In genomic region chr17:43755389-43755875, GRCh38 we compare ENCODE assay signal across 9 cellular contexts. TPM values are rescaled to one million over a fixed set of nuclear protein-coding genes. Genes with fewer than 3 reads are reported as not detected.
DNase-seq lines count a peak whose midpoint lies in the region; ATAC-seq and TF ChIP-seq lines count a peak whose summit lies in the region.
"Had no signal": no experiment of that assay in that cellular context is flagged by ENCODE, and none has a peak within 500 bp of the region (broad histone marks: within the 10 kb centered on the region; RNA-seq: fewer than 3 reads in every experiment).

No MANE protein-coding gene starts in this region.

- no peak for TF ChIP-seq POLR2A in breast epithelium (IDR thresholded peaks at IDR 0.05)

- POLR2A ChIA-PET in MCF 10A (lab: Yijun Ruan, JAX), result no interaction called here

- H3K36me3 ChIP-seq in breast epithelium, result no peaks in the 10 kb centered on the region

- DNase-seq in breast epithelium (ENCODE audit: low spot score in 2 of 2) (no peak), MCF 10A (ENCODE audit: unreplicated experiment) (no peak), coronary artery (ENCODE audit: low spot score) (no peak), left lobe of liver (ENCODE audit: low spot score) (no peak), type B pancreatic cell (ENCODE audit: extremely low spot score, unreplicated experiment) (no peak), ureter (ENCODE audit: low spot score) (no peak), NOMO-1 (lab: John Stamatoyannopoulos, UW; ENCODE audit: unreplicated experiment in 2 of 2) (no peak), NCI-H187 treated with DMSO at 0.1 percent for 48 hours (lab: John Stamatoyannopoulos, UW) (no peak)
- DNase-seq: effector CD4-positive, alpha-beta T cell had no signal

- CTCF ChIA-PET in MCF 10A (lab: Yijun Ruan, JAX), result interaction anchor here (2.0 to 14.5 kb wide), 2 partner anchors 60 to 179 kb away, joined by 7 to 467 read pairs; no protein-coding TSS in a partner anchor

- H3K27ac ChIP-seq in breast epithelium, result no peak overlapping the region
- H3K27ac ChIP-seq in coronary artery, result no peak overlapping the region

- H3K9me3 Mint-ChIP-seq in MCF 10A (ENCODE audit: unreplicated experiment) (no peaks in the 10 kb centered on the region), type B pancreatic cell (no peaks in the 10 kb centered on the region)

- H3K36me3 Mint-ChIP-seq in MCF 10A (ENCODE audit: insufficient read depth, unreplicated experiment) (no peaks in the 10 kb centered on the region), type B pancreatic cell (no peaks in the 10 kb centered on the region)

- H3K27me3 Mint-ChIP-seq in MCF 10A (ENCODE audit: insufficient read depth, unreplicated experiment) (no peaks in the 10 kb centered on the region), type B pancreatic cell (peaks cover 54% of the 10 kb centered on the region)

- peak; percentile 60 for ATAC-seq in left lobe of liver

- peaks cover 12% of the 10 kb centered on the region for H3K4me1 Mint-ChIP-seq in MCF 10A (ENCODE audit: insufficient read depth, unreplicated experiment)
- H3K4me1 Mint-ChIP-seq in type B pancreatic cell (ENCODE audit: unreplicated experiment), result peaks cover 32% of the 10 kb centered on the region

- H3K4me1 ChIP-seq in breast epithelium, result no peaks in the 10 kb centered on the region

- no peaks in the 10 kb centered on the region for H3K9me3 ChIP-seq in breast epithelium

- H3K27me3 ChIP-seq in breast epithelium, result peaks cover 0 to 42% of the 10 kb centered on the region in 2 donors

- H3K27ac Mint-ChIP-seq in MCF 10A (ENCODE audit: low read depth, unreplicated experiment) (no peak overlapping the region), type B pancreatic cell (no peak overlapping the region)

- intact Hi-C loops in breast epithelium (cut with DNase I; ENCODE audit: low total_unique reads), result loop anchor here (5.0 to 10.0 kb wide), 2 partner anchors 63 to 191 kb away; no protein-coding TSS in a partner anchor
- intact Hi-C loops in MCF 10A (cut with micrococcal nuclease), result no loop called here

- BruUV-seq in MCF 10A (replicated peaks; lab: Mats Ljungman, UMichigan), result no TSS peak

- peak overlapping the region in 2 of 3 donors; percentile 27 to 55 for H3K4me3 ChIP-seq in breast epithelium
- H3K4me3 ChIP-seq in coronary artery, result peak overlapping the region; percentile 24

- H3K4me3 Mint-ChIP-seq in MCF 10A (ENCODE audit: unreplicated experiment) (no peak overlapping the region), type B pancreatic cell (peak overlapping the region; percentile 31)

- no peak for TF ChIP-seq CTCF in breast epithelium (IDR thresholded peaks at IDR 0.05)
- no peak for TF ChIP-seq CTCF in MCF 10A (IDR thresholded peaks at IDR 0.05; ENCODE audit: unreplicated experiment)
- no peak for TF ChIP-seq CTCF in coronary artery (IDR thresholded peaks at IDR 0.05)
- no peak for TF ChIP-seq CTCF in type B pancreatic cell (conservative IDR thresholded peaks at IDR 0.05)

RNA-seq across cellular contexts. Expression of gene SOST, which starts 3.2 kb away (rescaled TPM):
- total RNA-seq in breast epithelium (not detected), MCF 10A (2022) (not detected in 2 replicates), left lobe of liver (not detected), type B pancreatic cell (ENCODE audit: low replicate concordance) (2.0 TPM in 1 of 2 replicates, not detected in the other), ureter (not detected)

RNA-seq across cellular contexts. Expression of gene DUSP3, which starts 23.3 kb away (rescaled TPM):
- 10 to 100 TPM; 51.5 to 74.9 (median 62.6) TPM for total RNA-seq in breast epithelium
- total RNA-seq in MCF 10A (2022), result 39.7 and 55.0 TPM in 2 replicates
- total RNA-seq in left lobe of liver, result 79.4 TPM
- 36.4 and 45.4 TPM in 2 replicates for total RNA-seq in type B pancreatic cell (ENCODE audit: low replicate concordance)
- total RNA-seq in ureter, result 91.9 TPM

RNA-seq across cellular contexts. Expression of gene CFAP97D1, which starts 24.8 kb away (rescaled TPM):
- under 1 TPM in 1 of 3 donors, not detected in 2; 0.16 TPM for total RNA-seq in breast epithelium
- total RNA-seq in MCF 10A (2022), result not detected in 2 replicates
- not detected for total RNA-seq in left lobe of liver
- not detected in 2 replicates for total RNA-seq in type B pancreatic cell (ENCODE audit: low replicate concordance)
- not detected for total RNA-seq in ureter
